In the genomic region with DNA sequence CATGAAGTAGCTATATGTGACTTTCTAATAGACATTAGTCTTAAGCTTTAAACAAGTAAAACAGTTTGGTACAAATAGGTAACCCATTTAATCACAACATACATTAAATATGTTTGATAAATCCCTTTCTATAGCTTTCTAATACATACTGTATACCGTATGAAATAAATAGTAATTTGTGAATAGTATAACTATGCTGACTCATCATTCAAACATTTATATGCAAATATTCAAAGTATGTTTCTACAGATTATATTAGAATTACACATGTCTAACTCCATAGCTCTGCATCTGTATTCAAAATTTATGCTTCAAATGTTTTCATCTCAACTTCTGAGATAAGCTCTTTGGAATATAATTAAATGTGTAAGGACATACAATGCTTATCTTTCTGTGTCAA, we compare ENCODE assay signal across 22 cellular contexts.
A peak's percentile ranks its signal among the peaks of the same experiment; 100 is the strongest.
DNase-seq lines count a peak whose midpoint lies in the region; ATAC-seq, FAIRE-seq and TF ChIP-seq lines count a peak whose summit lies in the region.
"Had no signal": no experiment of that assay in that cellular context is flagged by ENCODE, and none has a peak within 500 bp of the region (broad histone marks: within the 10 kb centered on the region; RNA-seq: fewer than 3 reads in every experiment).

No MANE protein-coding gene starts in this region.

- WGBS in A549 (ENCODE audit: missing lambda C conversion rate): 81% methylated on average over 1 of the region's 1 CpG
- 22% methylated on average over 1 of the region's 1 CpG for WGBS in K562 (ENCODE audit: insufficient coverage, low coverage, missing lambda C conversion rate)
- 84 to 90% methylated on average over 1 of the region's 1 CpG for WGBS in transverse colon (ENCODE audit: low coverage in 1 of 2), 2 donors

- POLR2A ChIA-PET in A549 (lab: Yijun Ruan, JAX): no interaction called here
- POLR2A ChIA-PET in PC-3 (lab: Charles Lee; ENCODE audit: unreplicated experiment): no interaction called here
- POLR2A ChIA-PET in K562 (lab: Yijun Ruan, JAX): interaction anchor here (0.9 kb wide), 1 partner anchor 14 kb away, joined by 3 read pairs; no protein-coding TSS in a partner anchor

- H3K4me3 ChIP-seq in A549 (no peak overlapping the region), PC-3 (ENCODE audit: low read length) (no peak overlapping the region), K562 (no peak overlapping the region), transverse colon (no peak overlapping the region)
- H3K4me3 ChIP-seq: BLaER1 treated with 17β-estradiol and CSF1 and Interleukin-3, amounts not matched to agents 10 nM and 100 nM had no signal

- CTCF ChIA-PET in A549 (lab: Yijun Ruan, JAX) (no interaction called here), PC-3 (lab: Charles Lee) (no interaction called here), K562 (lab: Yijun Ruan, JAX; ENCODE audit: low intra/inter-chr PET ratio) (no interaction called here)

- H3K27me3 ChIP-seq in PC-3 (ENCODE audit: low read length): no peaks in the 10 kb centered on the region
- H3K27me3 ChIP-seq in K562 (ENCODE audit: control insufficient read depth in 2 of 2, insufficient read depth in 2 of 2, low read length in 2 of 2): no peaks in the 10 kb centered on the region
- no peaks in the 10 kb centered on the region for H3K27me3 ChIP-seq in transverse colon
- H3K27me3 ChIP-seq: BE2C; BLaER1 treated with 17β-estradiol and CSF1 and Interleukin-3, amounts not matched to agents 10 nM and 100 nM had no signal

- H4K20me1 ChIP-seq in PC-3 (ENCODE audit: low read length) (no peaks in the 10 kb centered on the region), K562 (replicated peaks; ENCODE audit: control insufficient read depth, insufficient read depth, low read length) (no peaks in the 10 kb centered on the region)
- H4K20me1 ChIP-seq: BLaER1 treated with 17β-estradiol and CSF1 and Interleukin-3, amounts not matched to agents 10 nM and 100 nM had no signal

- H3K9me3 ChIP-seq in A549 (no peaks in the 10 kb centered on the region), PC-3 (ENCODE audit: low read length) (no peaks in the 10 kb centered on the region), K562 (replicated peaks; ENCODE audit: control insufficient read depth, insufficient read depth, low read depth, low read length) (no peaks in the 10 kb centered on the region), transverse colon (no peaks in the 10 kb centered on the region)
- H3K9me3 ChIP-seq: BE2C; BLaER1 treated with 17β-estradiol and CSF1 and Interleukin-3, amounts not matched to agents 10 nM and 100 nM had no signal

- no peak overlapping the region for H3K27ac ChIP-seq in A549
- H3K27ac ChIP-seq in PC-3 (ENCODE audit: low read length): no peak overlapping the region
- no peak overlapping the region for H3K27ac ChIP-seq in K562 (ENCODE audit: extremely low read depth, low read depth, low read length)
- H3K27ac ChIP-seq in transverse colon: no peak overlapping the region
- H3K27ac ChIP-seq: BLaER1 treated with 17β-estradiol and CSF1 and Interleukin-3, amounts not matched to agents 10 nM and 100 nM had no signal

- H3K4me1 ChIP-seq in A549: no peaks in the 10 kb centered on the region
- no peaks in the 10 kb centered on the region for H3K4me1 ChIP-seq in PC-3 (ENCODE audit: insufficient read depth, low read length)
- no peaks in the 10 kb centered on the region for H3K4me1 ChIP-seq in K562 (replicated peaks in 1 of 2; ENCODE audit: control insufficient read depth in 2 of 2, insufficient read depth in 2 of 2, low read length in 2 of 2)
- H3K4me1 ChIP-seq in transverse colon: no peaks in the 10 kb centered on the region
- H3K4me1 ChIP-seq: BE2C; BLaER1 treated with 17β-estradiol and CSF1 and Interleukin-3, amounts not matched to agents 10 nM and 100 nM had no signal

- TF ChIP-seq RAD21 in A549 (conservative IDR thresholded peaks at IDR 0.05 in 1 of 2, IDR thresholded peaks at IDR 0.05 in 1 of 2) (no peak), K562 (CRISPR knock-in tag; conservative IDR thresholded peaks at IDR 0.05 in 1 of 2, IDR thresholded peaks at IDR 0.05 in 1 of 2) (no peak)

- no peaks in the 10 kb centered on the region for H3K9me2 ChIP-seq in PC-3 (replicated peaks; ENCODE audit: low read length)

- H3K9ac ChIP-seq in PC-3 (ENCODE audit: low read length): no peak overlapping the region
- H3K9ac ChIP-seq in K562 (ENCODE audit: insufficient read depth in 1 of 2, low read depth in 2 of 2, low read length in 2 of 2): no peak overlapping the region
- H3K9ac ChIP-seq: BLaER1 treated with 17β-estradiol and CSF1 and Interleukin-3, amounts not matched to agents 10 nM and 100 nM had no signal

- H3K79me2 ChIP-seq in PC-3 (ENCODE audit: low read length): no peaks in the 10 kb centered on the region
- no peaks in the 10 kb centered on the region for H3K79me2 ChIP-seq in K562 (ENCODE audit: control insufficient read depth, insufficient read depth, low read length)

- TF ChIP-seq EP300 in A549 (IDR thresholded peaks at IDR 0.05) (no peak), K562 (IDR thresholded peaks at IDR 0.05; ENCODE audit: low read length) (no peak), transverse colon (IDR thresholded peaks at IDR 0.05; ENCODE audit: low read depth) (no peak)

- no TSS peak for BruUV-seq in PC-3 (replicated peaks; lab: Mats Ljungman, UMichigan)
- no TSS peak for BruUV-seq in K562 (replicated peaks; lab: Mats Ljungman, UMichigan)

- intact Hi-C loops in PC-3 (cut with micrococcal nuclease): no loop called here
- intact Hi-C loops in K562 (cut with micrococcal nuclease): no loop called here
- intact Hi-C loops in Right ventricle myocardium inferior (cut with DNase I): no loop called here
- intact Hi-C loops in transverse colon (cut with DNase I; ENCODE audit: low total_unique reads): no loop called here

- ATAC-seq in A549 (no peak), PC-3 (peak; percentile 43), K562 (no peak), Right ventricle myocardium inferior (no peak)

- in situ Hi-C loops in K562 (cut with MboI) (no loop called here), transverse colon (cut with MboI; ENCODE audit: low pct_ligation_motif_present in 1 of 4, low pct_unique_long_range_greater_than_20kb in 1 of 4, low sequenced_read_pairs in 3 of 4) (no loop called here)

- DNase-seq in A549 (ENCODE audit: low read depth in 1 of 2, low spot score in 1 of 2): no peak
- DNase-seq in HCEC 1CT: peak; percentile 29
- peak; percentile 6 for DNase-seq in PC-3
- DNase-seq in K562 (ENCODE audit: extremely low read depth in 1 of 4, low spot score in 3 of 4): no peak
- no peak for DNase-seq in Right ventricle myocardium inferior (ENCODE audit: missing footprints)
- DNase-seq in transverse colon: no peak
- DNase-seq in NCI-H510A treated with DMSO at 0.1 percent for 48 hours (lab: John Stamatoyannopoulos, UW): no peak
- no peak for DNase-seq in activated CD8-positive, alpha-beta memory T cell treated with anti-CD3 and anti-CD28 coated beads, Interleukin-2, amount 50 U/mL, for 4 hours
- DNase-seq: ACHN; AML-193; BE2C; CD4-positive, alpha-beta T cell; CD8-positive, alpha-beta memory T cell; DMS 273 treated with DMSO at 0.1 percent for 48 hours; DMS79; GOT3; H7; HFFc6 had no signal

- H2AFZ ChIP-seq in PC-3 (ENCODE audit: low read length): no peak overlapping the region
- H2AFZ ChIP-seq in K562 (ENCODE audit: low read depth, low read length): no peak overlapping the region

- no peak for FAIRE-seq in A549 (lab: Jason Lieb, UNC)
- no peak for FAIRE-seq in K562 (lab: Jason Lieb, UNC)
- FAIRE-seq: D721Med, G401.6, GM12892 had no signal

- TF ChIP-seq POLR2A in A549 (IDR thresholded peaks at IDR 0.05; ENCODE audit: low read length) (no peak), K562 (conservative IDR thresholded peaks at IDR 0.05) (no peak), transverse colon (IDR thresholded peaks at IDR 0.05) (no peak)

- H3K36me3 ChIP-seq in PC-3 (ENCODE audit: low read depth, low read length) (no peaks in the 10 kb centered on the region), K562 (ENCODE audit: control insufficient read depth, insufficient read depth, low read length) (no peaks in the 10 kb centered on the region), transverse colon (no peaks in the 10 kb centered on the region)
- H3K36me3 ChIP-seq: BE2C; BLaER1 treated with 17β-estradiol and CSF1 and Interleukin-3, amounts not matched to agents 10 nM and 100 nM had no signal

- no peaks in the 10 kb centered on the region for H3F3A ChIP-seq in PC-3 (ENCODE audit: low read length, unreplicated experiment)

- H3K9me1 ChIP-seq in K562 (ENCODE audit: control insufficient read depth, insufficient read depth, low read length): no peaks in the 10 kb centered on the region

- H3K4me2 ChIP-seq in A549 (no peak overlapping the region), PC-3 (ENCODE audit: low read length) (no peak overlapping the region), K562 (ENCODE audit: insufficient read depth, low read length) (no peak overlapping the region)
- H3K4me2 ChIP-seq: BLaER1 treated with 17β-estradiol and CSF1 and Interleukin-3, amounts not matched to agents 10 nM and 100 nM had no signal

- TF ChIP-seq CTCF in A549 (IDR thresholded peaks at IDR 0.05): no peak
- TF ChIP-seq CTCF in PC-3 (conservative IDR thresholded peaks at IDR 0.05; ENCODE audit: low read depth, low read length): no peak
- no peak for TF ChIP-seq CTCF in K562 (IDR thresholded peaks at IDR 0.05 in 2 of 3, conservative IDR thresholded peaks at IDR 0.05 in 1 of 3; ENCODE audit: insufficient read depth in 2 of 3, low read depth in 1 of 3, low read length in 3 of 3)
- no peak for TF ChIP-seq CTCF in transverse colon (IDR thresholded peaks at IDR 0.05)

TF ChIP-seq in A549, 52 proteins besides CTCF, POLR2A, EP300 and RAD21:
- TF ChIP-seq MAFK (IDR thresholded peaks at IDR 0.05; ENCODE audit: partially characterized antibody) (peak; percentile 83), HOXB5 (CRISPR knock-in tag; IDR thresholded peaks at IDR 0.05) (no peak)

TF ChIP-seq in K562, 482 proteins besides CTCF, POLR2A, EP300 and RAD21:
- TF ChIP-seq TAL1 (IDR thresholded peaks at IDR 0.05): no peak
- TF ChIP-seq C11orf30 (IDR thresholded peaks at IDR 0.05; ENCODE audit: low read depth): peak; percentile 75
- TF ChIP-seq ZNF316 (IDR thresholded peaks at IDR 0.05): peak; percentile 91
- peak; percentile 78 for TF ChIP-seq MAFK (IDR thresholded peaks at IDR 0.05; ENCODE audit: low read length)
- TF ChIP-seq MAFG (tag; conservative IDR thresholded peaks at IDR 0.05): peak; percentile 65
- TF ChIP-seq MAFF (IDR thresholded peaks at IDR 0.05; ENCODE audit: low read length): peak; percentile 70; the same call in 1 of the 2 replicates
- TF ChIP-seq NFE2 (IDR thresholded peaks at IDR 0.05; ENCODE audit: low read depth): no peak

Comparison
In these comparisons a context has a peak if more than half of its experiments do, and no peak if none do; other contexts are left out.
1. DNase-seq: peak in HCEC 1CT (single experiment) and PC-3 (single experiment); none in A549 (0 of 2), K562 (0 of 4), Right ventricle myocardium inferior (single experiment), transverse colon (single experiment), NCI-H510A treated with DMSO at 0.1 percent for 48 hours (single experiment) and activated CD8-positive, alpha-beta memory T cell treated with anti-CD3 and anti-CD28 coated beads, Interleukin-2, amount 50 U/mL, for 4 hours (single experiment).
2. Of the 35 proteins assayed by ChIP-seq in both K562 and A549: peak only in K562: none; only in A549: none; in both: MAFK; in neither: 34.